Comparison of ENCODE assay signal across 13 cellular contexts in the genomic region with DNA sequence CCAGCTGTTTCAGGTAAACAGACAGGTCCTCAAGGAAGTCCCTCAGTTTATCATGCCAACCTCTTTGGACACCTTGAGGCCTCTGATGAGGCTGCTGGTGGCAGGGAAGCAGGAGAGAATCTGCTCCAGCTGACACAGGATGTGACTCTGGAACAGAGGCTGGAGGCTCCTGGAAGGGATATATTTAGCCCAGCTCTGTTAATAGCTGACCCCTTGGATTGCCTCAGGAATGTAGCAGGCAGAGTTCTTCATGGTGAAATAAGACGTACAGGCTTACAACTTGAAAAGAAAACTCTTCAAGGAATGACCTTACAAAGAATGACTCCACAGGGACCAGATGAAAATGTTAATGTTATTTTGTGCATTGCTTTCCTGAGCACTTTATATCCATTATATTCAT.
DNase-seq lines count a peak whose midpoint lies in the region; ATAC-seq and TF ChIP-seq lines count a peak whose summit lies in the region.
"Had no signal": no experiment of that assay in that cellular context is flagged by ENCODE, and none has a peak within 500 bp of the region (broad histone marks: within the 10 kb centered on the region; RNA-seq: fewer than 3 reads in every experiment).

No MANE protein-coding gene starts in this region.

- H3K4me3 Mint-ChIP-seq in CD14-positive monocyte: no peak overlapping the region
- H3K4me3 Mint-ChIP-seq: activated naive CD4-positive, alpha-beta T cell treated with anti-CD3 and anti-CD28 coated beads, Interleukin-2, amount 10 ng/mL, durations not matched to agents 7 days and 5 days; stimulated activated naive CD8-positive, alpha-beta T cell treated with anti-CD3 and anti-CD28 coated beads, Interleukin-15, Interleukin-2, amounts not matched to agents 100 ng/mL and 50 ng/mL, for 24 hours had no signal

- ATAC-seq in right cardiac atrium: peak; percentile 69 to 80
- ATAC-seq in GM21423 (IDR thresholded peaks at IDR 0.05; ENCODE audit: unreplicated experiment): no peak

- WGBS in right cardiac atrium: 10% methylated on average over 1 of the region's 1 CpG
- WGBS in esophagus squamous epithelium, 2 donors: 53% methylated on average over 1 of the region's 1 CpG

- H3K27ac ChIP-seq in right cardiac atrium (ENCODE audit: low read length) (peak overlapping the region; percentile 92), esophagus squamous epithelium (no peak overlapping the region)

- no peaks in the 10 kb centered on the region for H3K36me3 ChIP-seq in esophagus squamous epithelium

- peak overlapping the region in 1 of 7 donors; percentile 23 for H3K27ac Mint-ChIP-seq in CD14-positive monocyte
- H3K27ac Mint-ChIP-seq: activated naive CD4-positive, alpha-beta T cell treated with anti-CD3 and anti-CD28 coated beads, Interleukin-2, amount 10 ng/mL, durations not matched to agents 7 days and 5 days; stimulated activated naive CD8-positive, alpha-beta T cell treated with anti-CD3 and anti-CD28 coated beads, Interleukin-15, Interleukin-2, amounts not matched to agents 100 ng/mL and 50 ng/mL, for 24 hours had no signal

- intact Hi-C loops in right cardiac atrium (cut with DNase I) (loop anchor here in 1 of 4 donors (10.0 kb wide), 2 partner anchors 206 to 526 kb away; partner anchors contain the start of gene LIPC), CD14-positive monocyte (cut with micrococcal nuclease) (no loop called here), esophagus squamous epithelium (cut with DNase I) (no loop called here)

- no peak overlapping the region for H3K4me3 ChIP-seq in right cardiac atrium (ENCODE audit: low read length)
- H3K4me3 ChIP-seq in skeletal muscle cell (ENCODE audit: low read depth, low read length): no peak overlapping the region
- no peak overlapping the region for H3K4me3 ChIP-seq in esophagus squamous epithelium
- H3K4me3 ChIP-seq: skin epidermis had no signal

- no peak for TF ChIP-seq POLR2A in esophagus squamous epithelium (IDR thresholded peaks at IDR 0.05)

- H3K27me3 Mint-ChIP-seq in CD14-positive monocyte (ENCODE audit: low read depth in 3 of 3): peaks cover 1 to 3% (median 2%) of the 10 kb centered on the region in 3 donors

- H3K27me3 ChIP-seq in right cardiac atrium (ENCODE audit: control insufficient read depth, insufficient read depth): no peaks in the 10 kb centered on the region
- peaks cover 0 to 7% (median 0%) of the 10 kb centered on the region in 4 donors for H3K27me3 ChIP-seq in esophagus squamous epithelium

- H3K4me1 ChIP-seq in right cardiac atrium (ENCODE audit: control insufficient read depth, insufficient read depth, low read length) (peaks cover 7% of the 10 kb centered on the region), esophagus squamous epithelium (peaks cover 4 to 41% (median 17%) of the 10 kb centered on the region in 3 donors)

- no peaks in the 10 kb centered on the region for H3K36me3 Mint-ChIP-seq in CD14-positive monocyte
- H3K36me3 Mint-ChIP-seq: activated naive CD4-positive, alpha-beta T cell treated with anti-CD3 and anti-CD28 coated beads, Interleukin-2, amount 10 ng/mL, durations not matched to agents 7 days and 5 days had no signal

- no peak for TF ChIP-seq CTCF in CD14-positive monocyte (IDR thresholded peaks at IDR 0.05)
- TF ChIP-seq CTCF in esophagus squamous epithelium (IDR thresholded peaks at IDR 0.05): no peak

- DNase-seq in HCEC 1CT (peak; percentile 73), astrocyte of the hippocampus (ENCODE audit: low read depth, low spot score) (peak; percentile 62), right cardiac atrium (no peak), skeletal muscle cell (ENCODE audit: low read depth) (peak; percentile 71), NCI-H510A (lab: John Stamatoyannopoulos, UW) (no peak), CD14-positive monocyte (ENCODE audit: low spot score) (no peak), esophagus squamous epithelium (lab: John Stamatoyannopoulos, UW) (no peak)
- DNase-seq: activated naive CD4-positive, alpha-beta T cell treated with anti-CD3 and anti-CD28 coated beads, Interleukin-2, amount 10 ng/mL, durations not matched to agents 7 days and 5 days; GOT3; NCI-H345 had no signal

- peaks cover 32% of the 10 kb centered on the region for H3K4me1 Mint-ChIP-seq in CD14-positive monocyte

- H3K9me3 ChIP-seq in right cardiac atrium (ENCODE audit: control insufficient read depth, low read length) (no peaks in the 10 kb centered on the region), esophagus squamous epithelium (no peaks in the 10 kb centered on the region)

- H3K9me3 Mint-ChIP-seq in CD14-positive monocyte: no peaks in the 10 kb centered on the region
- H3K9me3 Mint-ChIP-seq: activated naive CD4-positive, alpha-beta T cell treated with anti-CD3 and anti-CD28 coated beads, Interleukin-2, amount 10 ng/mL, durations not matched to agents 7 days and 5 days; stimulated activated naive CD8-positive, alpha-beta T cell treated with anti-CD3 and anti-CD28 coated beads, Interleukin-15, Interleukin-2, amounts not matched to agents 100 ng/mL and 50 ng/mL, for 24 hours had no signal

Comparison
In these comparisons a context has a peak if more than half of its experiments do, and no peak if none do; other contexts are left out.
1. DNase-seq: peak in HCEC 1CT (single experiment), astrocyte of the hippocampus (single experiment) and skeletal muscle cell (single experiment); none in right cardiac atrium (0 of 3), NCI-H510A (single experiment), CD14-positive monocyte (single experiment) and esophagus squamous epithelium (single experiment).